ENCODE assay signal across 1 cellular context in genomic region chr3:129014793-129015345, GRCh38.
TF ChIP-seq lines count a peak whose summit lies in the region.

No MANE protein-coding gene starts in this region.

TF ChIP-seq in GM23338, 12 proteins besides CTCF, POLR2A, EP300 and RAD21 (continued from another document):
- TF ChIP-seq ZNF462 (CRISPR knock-in tag; IDR thresholded peaks at IDR 0.05) (no peak), EZH2phosphoT487 (IDR thresholded peaks at IDR 0.05; ENCODE audit: unreplicated experiment) (no peak), ZNF331 (CRISPR knock-in tag; IDR thresholded peaks at IDR 0.05; ENCODE audit: low read depth) (no peak), ZNF114 (CRISPR knock-in tag; IDR thresholded peaks at IDR 0.05) (no peak), STAT1 (IDR thresholded peaks at IDR 0.05; ENCODE audit: unreplicated experiment) (no peak), CREB1 (CRISPR knock-in tag; IDR thresholded peaks at IDR 0.05; ENCODE audit: low read depth) (no peak), POLR2AphosphoS5 (IDR thresholded peaks at IDR 0.05; ENCODE audit: low read depth) (no peak), EZH2 (IDR thresholded peaks at IDR 0.05; ENCODE audit: low read depth, unreplicated experiment) (no peak), NANOG (IDR thresholded peaks at IDR 0.05; ENCODE audit: borderline replicate concordance) (no peak)
- TF ChIP-seq, protein P1, sequence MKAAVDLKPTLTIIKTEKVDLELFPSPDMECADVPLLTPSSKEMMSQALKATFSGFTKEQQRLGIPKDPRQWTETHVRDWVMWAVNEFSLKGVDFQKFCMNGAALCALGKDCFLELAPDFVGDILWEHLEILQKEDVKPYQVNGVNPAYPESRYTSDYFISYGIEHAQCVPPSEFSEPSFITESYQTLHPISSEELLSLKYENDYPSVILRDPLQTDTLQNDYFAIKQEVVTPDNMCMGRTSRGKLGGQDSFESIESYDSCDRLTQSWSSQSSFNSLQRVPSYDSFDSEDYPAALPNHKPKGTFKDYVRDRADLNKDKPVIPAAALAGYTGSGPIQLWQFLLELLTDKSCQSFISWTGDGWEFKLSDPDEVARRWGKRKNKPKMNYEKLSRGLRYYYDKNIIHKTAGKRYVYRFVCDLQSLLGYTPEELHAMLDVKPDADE (IDR thresholded peaks at IDR 0.05): no peak
